In genomic region chr6:43723737-43724295, GRCh38 we compare ENCODE assay signal across 8 cellular contexts. TPM values are rescaled to one million over a fixed set of nuclear protein-coding genes. Genes with fewer than 3 reads are reported as not detected.
DNase-seq lines count a peak whose midpoint lies in the region; ATAC-seq and TF ChIP-seq lines count a peak whose summit lies in the region.

No MANE protein-coding gene starts in this region.

- H3K27ac ChIP-seq in right lobe of liver, result no peak overlapping the region

- 22% methylated on average over 3 of the region's 9 CpGs for WGBS in right lobe of liver (ENCODE audit: insufficient coverage, low coverage, low lambda C conversion rate, missing lambda C conversion rate)

- ATAC-seq in HG02623 (IDR thresholded peaks at IDR 0.05; ENCODE audit: unreplicated experiment), result peak; percentile 59
- ATAC-seq in activated CD4-positive, CD25-positive, alpha-beta regulatory T cell treated with anti-CD3 and anti-CD28 coated beads, Interleukin-2, amount 50 U/mL, for 24 hours, result peak; percentile 62 to 68
- ATAC-seq in right lobe of liver, result peak; percentile 93 to 95 (median 94)

- intact Hi-C loops in right lobe of liver (cut with DNase I), result loop anchor here in 1 of 2 donors (5.0 kb wide), 1 partner anchor 358 kb away; no protein-coding TSS in a partner anchor

- no peaks in the 10 kb centered on the region for H3K36me3 ChIP-seq in right lobe of liver

- no peak for TF ChIP-seq POLR2A in right lobe of liver (IDR thresholded peaks at IDR 0.05)

- no peaks in the 10 kb centered on the region for H3K27me3 ChIP-seq in right lobe of liver

- H3K9me3 ChIP-seq in right lobe of liver, result no peaks in the 10 kb centered on the region

- peak; percentile 63 to 81 (median 73) for TF ChIP-seq CTCF in right lobe of liver (IDR thresholded peaks at IDR 0.05)

- DNase-seq in NCI-H1417 (lab: John Stamatoyannopoulos, UW) (peak in 2 of 3 experiments; percentile 12 to 67), NCI-H1417 treated with DMSO at 0.1 percent for 48 hours (lab: John Stamatoyannopoulos, UW) (no peak), NCI-H2029 treated with DMSO at 0.1 percent for 48 hours (lab: John Stamatoyannopoulos, UW) (peak; percentile 60), cerebellum (ENCODE audit: low spot score) (peak; percentile 23), right lobe of liver (peak; percentile 74 to 79 (median 78))
- DNase-seq in stimulated activated CD8-positive, alpha-beta memory T cell treated with anti-CD3 and anti-CD28 coated beads, Interleukin-4, amount 100 ng/mL, for 48 hours, result peak; percentile 84

- H3K4me3 ChIP-seq in right lobe of liver, result no peak overlapping the region

- no peaks in the 10 kb centered on the region for H3K4me1 ChIP-seq in right lobe of liver

RNA-seq across cellular contexts. Expression of gene MRPS18A, which starts 36.2 kb away (rescaled TPM):
- total RNA-seq in cerebellum, result 17.0 TPM
- total RNA-seq in right lobe of liver, result 10 to 100 TPM; 23.5 to 45.4 (median 25.6) TPM

RNA-seq across cellular contexts. Expression of gene VEGFA, which starts 46.2 kb away (rescaled TPM):
- 34.4 TPM for total RNA-seq in cerebellum
- 100 to 1,000 TPM in 5 of 6 experiments, 10 to 100 TPM in 1; 91.3 to 571 (median 132) TPM for total RNA-seq in right lobe of liver
